ENCODE assay signal across 24 cellular contexts in genomic region chr7:133186060-133186459, GRCh38.
DNase-seq lines count a peak whose midpoint lies in the region; ATAC-seq and TF ChIP-seq lines count a peak whose summit lies in the region.
"Had no signal": no experiment of that assay in that cellular context is flagged by ENCODE, and none has a peak within 500 bp of the region (broad histone marks: within the 10 kb centered on the region; RNA-seq: fewer than 3 reads in every experiment).

No MANE protein-coding gene starts in this region.

- POLR2A ChIA-PET in PC-3 (lab: Charles Lee; ENCODE audit: unreplicated experiment) = no interaction called here

- peaks cover 34% of the 10 kb centered on the region; the same call in 1 of the 2 replicates for H3K27me3 ChIP-seq in PC-3 (ENCODE audit: low read length)
- H3K27me3 ChIP-seq: BLaER1 treated with 17β-estradiol and CSF1 and Interleukin-3, amounts not matched to agents 10 nM and 100 nM had no signal

- no peak overlapping the region for H3K9ac ChIP-seq in PC-3 (ENCODE audit: low read length)
- H3K9ac ChIP-seq: BLaER1 treated with 17β-estradiol and CSF1 and Interleukin-3, amounts not matched to agents 10 nM and 100 nM; GM23248 had no signal

- no peaks in the 10 kb centered on the region for H3K79me2 ChIP-seq in PC-3 (ENCODE audit: low read length)

- H2AFZ ChIP-seq in PC-3 (ENCODE audit: low read length) = no peak overlapping the region
- H2AFZ ChIP-seq: GM23248 had no signal

- DNase-seq in GM12865 (ENCODE audit: low read depth) = peak; percentile 40
- peak; percentile 56 for DNase-seq in PC-3
- no peak for DNase-seq in stimulated activated CD4-positive, alpha-beta T cell treated with anti-CD3 and anti-CD28 coated beads, Interleukin-4, amount 100 ng/mL, for 24 hours
- DNase-seq in inferior parietal cortex (ENCODE audit: extremely low spot score) = no peak
- DNase-seq in endothelial cell (ENCODE audit: low spot score) = no peak
- DNase-seq: CD8-positive, alpha-beta T cell; DMS79; GM23248; HCEC 1CT; MV-4-11; NCI-H187; NCI-H2107; NCI-H2227 treated with DMSO at 0.1 percent for 48 hours; NCI-H510A treated with DMSO at 0.1 percent for 48 hours; NCI-H774; OCI-M1; SHP77; T-cell had no signal

- H3K4me2 ChIP-seq in PC-3 (ENCODE audit: low read length) = no peak overlapping the region
- H3K4me2 ChIP-seq: A549; BLaER1 treated with 17β-estradiol and CSF1 and Interleukin-3, amounts not matched to agents 10 nM and 100 nM had no signal

- H3K9me2 ChIP-seq in PC-3 (replicated peaks; ENCODE audit: low read length) = no peaks in the 10 kb centered on the region

- intact Hi-C loops in PC-3 (cut with micrococcal nuclease) = loop anchor here (1.0 kb wide), 1 partner anchor 44 kb away; no protein-coding TSS in a partner anchor

- H3K9me3 ChIP-seq in PC-3 (ENCODE audit: low read length) = no peaks in the 10 kb centered on the region
- H3K9me3 ChIP-seq: A549; BLaER1 treated with 17β-estradiol and CSF1 and Interleukin-3, amounts not matched to agents 10 nM and 100 nM had no signal

- no peak overlapping the region for H3K27ac Mint-ChIP-seq in endothelial cell (ENCODE audit: unreplicated experiment)
- H3K27ac Mint-ChIP-seq: CD8-positive, alpha-beta T cell; T-cell had no signal

- no peaks in the 10 kb centered on the region for H3K27me3 Mint-ChIP-seq in endothelial cell (ENCODE audit: unreplicated experiment)

- peak; percentile 60 for ATAC-seq in GM19452 (IDR thresholded peaks at IDR 0.05; ENCODE audit: unreplicated experiment)
- ATAC-seq in HG03520 (IDR thresholded peaks at IDR 0.05; ENCODE audit: unreplicated experiment) = peak; percentile 63
- ATAC-seq in PC-3 = peak; percentile 95
- no peak for ATAC-seq in HG03571 (IDR thresholded peaks at IDR 0.05; ENCODE audit: unreplicated experiment)
- ATAC-seq: A549; CD8-positive, alpha-beta T cell; T-cell had no signal

- CTCF ChIA-PET in PC-3 (lab: Charles Lee) = interaction anchor here (0.6 to 0.8 kb wide), 2 partner anchors 51 to 583 kb away, joined by 3 read pairs; no protein-coding TSS in a partner anchor

- no peaks in the 10 kb centered on the region for H3K9me3 Mint-ChIP-seq in endothelial cell (ENCODE audit: unreplicated experiment)
- H3K9me3 Mint-ChIP-seq: CD8-positive, alpha-beta T cell; T-cell had no signal

- no TSS peak for BruUV-seq in PC-3 (replicated peaks; lab: Mats Ljungman, UMichigan)

- H4K20me1 ChIP-seq in PC-3 (ENCODE audit: low read length) = no peaks in the 10 kb centered on the region
- H4K20me1 ChIP-seq: BLaER1 treated with 17β-estradiol and CSF1 and Interleukin-3, amounts not matched to agents 10 nM and 100 nM had no signal

- H3K4me1 ChIP-seq in PC-3 (ENCODE audit: insufficient read depth, low read length) = peaks cover 8% of the 10 kb centered on the region; the same call in 1 of the 2 replicates
- H3K4me1 ChIP-seq: A549; BLaER1 treated with 17β-estradiol and CSF1 and Interleukin-3, amounts not matched to agents 10 nM and 100 nM had no signal

- H3K4me1 Mint-ChIP-seq in endothelial cell (ENCODE audit: unreplicated experiment) = no peaks in the 10 kb centered on the region
- H3K4me1 Mint-ChIP-seq: T-cell had no signal

- H3K4me3 Mint-ChIP-seq in endothelial cell (ENCODE audit: unreplicated experiment) = no peak overlapping the region
- H3K4me3 Mint-ChIP-seq: CD8-positive, alpha-beta T cell; T-cell had no signal

- no peaks in the 10 kb centered on the region for H3K36me3 ChIP-seq in PC-3 (ENCODE audit: low read depth, low read length)
- H3K36me3 ChIP-seq: BLaER1 treated with 17β-estradiol and CSF1 and Interleukin-3, amounts not matched to agents 10 nM and 100 nM had no signal

- H3K4me3 ChIP-seq in GM12865 (ENCODE audit: low read depth, low read length) (no peak overlapping the region), PC-3 (ENCODE audit: low read length) (no peak overlapping the region)
- H3K4me3 ChIP-seq: A549; BLaER1 treated with 17β-estradiol and CSF1 and Interleukin-3, amounts not matched to agents 10 nM and 100 nM; GM23248; SK-N-MC had no signal

- no peaks in the 10 kb centered on the region for H3K36me3 Mint-ChIP-seq in endothelial cell (ENCODE audit: low read depth, unreplicated experiment)
- H3K36me3 Mint-ChIP-seq: CD8-positive, alpha-beta T cell; T-cell had no signal

- no peak overlapping the region for H3K27ac ChIP-seq in PC-3 (ENCODE audit: low read length)
- H3K27ac ChIP-seq: A549; BLaER1 treated with 17β-estradiol and CSF1 and Interleukin-3, amounts not matched to agents 10 nM and 100 nM; GM23248; SK-N-MC had no signal

- no peaks in the 10 kb centered on the region for H3F3A ChIP-seq in PC-3 (ENCODE audit: low read length, unreplicated experiment)

- TF ChIP-seq CTCF in GM12865 (IDR thresholded peaks at IDR 0.05; ENCODE audit: insufficient read depth, low read depth, low read length, missing control alignments) = no peak
- TF ChIP-seq CTCF in PC-3 (conservative IDR thresholded peaks at IDR 0.05; ENCODE audit: low read depth, low read length) = no peak
- TF ChIP-seq CTCF in endothelial cell (IDR thresholded peaks at IDR 0.05; ENCODE audit: unreplicated experiment) = no peak

Comparison
In these comparisons a context has a peak if more than half of its experiments do, and no peak if none do; other contexts are left out.
1. DNase-seq: peak in GM12865 (single experiment) and PC-3 (single experiment); none in stimulated activated CD4-positive, alpha-beta T cell treated with anti-CD3 and anti-CD28 coated beads, Interleukin-4, amount 100 ng/mL, for 24 hours (single experiment), inferior parietal cortex (single experiment) and endothelial cell (single experiment).